Comparison of ENCODE assay signal across 9 cellular contexts in the genomic region with DNA sequence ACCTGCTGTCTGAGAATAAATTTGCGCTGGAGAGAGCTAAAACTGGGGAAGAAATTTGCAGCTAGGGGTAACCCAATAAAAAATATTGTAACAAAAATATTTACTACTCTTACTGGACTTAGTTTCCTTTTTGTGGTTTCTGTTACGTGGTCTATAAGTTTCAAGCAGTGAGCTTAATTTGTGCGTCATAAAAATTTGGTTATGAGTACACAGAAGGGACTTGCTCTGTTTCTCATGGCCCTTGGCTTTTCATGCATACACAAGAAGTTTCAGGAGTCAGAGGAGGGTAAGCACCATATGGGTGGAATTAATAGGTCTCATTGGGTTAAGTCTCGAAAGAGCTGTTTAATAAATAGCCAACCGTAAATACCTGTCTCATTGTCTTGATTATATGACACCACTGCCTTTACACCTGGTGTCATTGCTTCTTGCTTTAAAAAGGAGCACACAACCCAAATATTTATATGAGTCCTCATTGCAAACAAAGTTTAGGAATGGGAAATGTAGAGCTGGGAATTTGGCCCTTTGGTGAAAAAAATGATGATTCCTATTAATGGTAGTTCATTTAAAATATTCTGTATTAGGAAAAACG. TPM values are rescaled to one million over a fixed set of nuclear protein-coding genes. Genes with fewer than 3 reads are reported as not detected.
DNase-seq lines count a peak whose midpoint lies in the region; ATAC-seq, FAIRE-seq and TF ChIP-seq lines count a peak whose summit lies in the region.
"Had no signal": no experiment of that assay in that cellular context is flagged by ENCODE, and none has a peak within 500 bp of the region (broad histone marks: within the 10 kb centered on the region; RNA-seq: fewer than 3 reads in every experiment).

No MANE protein-coding gene starts in this region.

- peaks cover 32% of the 10 kb centered on the region for H3K4me1 Mint-ChIP-seq in astrocyte (ENCODE audit: low read depth, unreplicated experiment)

- H3K9me2 ChIP-seq in DOHH2 (replicated peaks; ENCODE audit: control insufficient read depth, low read length), result no peaks in the 10 kb centered on the region

- DNase-seq in astrocyte (ENCODE audit: low read depth) (peak; percentile 57), NCI-H1436 (lab: John Stamatoyannopoulos, UW) (no peak), hepatic stellate cell (ENCODE audit: low spot score) (no peak), NCI-H2107 (lab: John Stamatoyannopoulos, UW) (no peak)

- H3K27me3 Mint-ChIP-seq in astrocyte (ENCODE audit: low read depth, unreplicated experiment), result no peaks in the 10 kb centered on the region

- H3K9ac ChIP-seq in astrocyte (ENCODE audit: low read length), result peak overlapping the region; percentile 97

- no peak for TF ChIP-seq CTCF in DOHH2 (IDR thresholded peaks at IDR 0.05; ENCODE audit: low read depth, low read length, poor library complexity, severe bottlenecking)
- no peak for TF ChIP-seq CTCF in astrocyte (IDR thresholded peaks at IDR 0.05; ENCODE audit: insufficient read depth, low read depth, low read length)

- H3K4me3 ChIP-seq in DOHH2 (ENCODE audit: low read length) (peak overlapping the region; percentile 98), astrocyte (ENCODE audit: insufficient read depth, low read depth, low read length) (peak overlapping the region; percentile 96), mesodermal cell (ENCODE audit: extremely low read depth, insufficient read depth, low read length, poor library complexity, severe bottlenecking) (peak overlapping the region; percentile 69)

- peaks cover 10% of the 10 kb centered on the region; the same call in 1 of the 2 replicates for H3F3A ChIP-seq in DOHH2 (ENCODE audit: control insufficient read depth, insufficient read depth)

- peaks cover 64% of the 10 kb centered on the region for H3K79me2 ChIP-seq in DOHH2 (ENCODE audit: control insufficient read depth, low read length)
- peaks cover 72% of the 10 kb centered on the region for H3K79me2 ChIP-seq in astrocyte (ENCODE audit: insufficient read depth, low read length)

- no peak for FAIRE-seq in astrocyte (lab: Jason Lieb, UNC)
- FAIRE-seq: TTC549 had no signal

- no peak overlapping the region for H2AFZ ChIP-seq in astrocyte (ENCODE audit: low read depth, low read length)

- H4K20me1 ChIP-seq in DOHH2 (ENCODE audit: control insufficient read depth, insufficient read depth, low read depth, low read length) (peaks cover 7% of the 10 kb centered on the region; the same call in 1 of the 2 replicates), astrocyte (ENCODE audit: insufficient read depth, low read length) (peaks cover 56% of the 10 kb centered on the region)

- H3K27me3 ChIP-seq in DOHH2 (ENCODE audit: control insufficient read depth, low read length), result no peaks in the 10 kb centered on the region
- H3K27me3 ChIP-seq in astrocyte (ENCODE audit: insufficient read depth, low read length), result no peaks in the 10 kb centered on the region

- ATAC-seq in GM19463 (IDR thresholded peaks at IDR 0.05; ENCODE audit: unreplicated experiment) (peak; percentile 69), HG03460 (IDR thresholded peaks at IDR 0.05; ENCODE audit: unreplicated experiment) (peak; percentile 78)

- H3K9me3 ChIP-seq in DOHH2 (ENCODE audit: control insufficient read depth, insufficient read depth, low read length) (no peaks in the 10 kb centered on the region), astrocyte (ENCODE audit: insufficient read depth, low read depth, low read length) (no peaks in the 10 kb centered on the region), mesodermal cell (ENCODE audit: control insufficient read depth, low read length) (peaks cover 3% of the 10 kb centered on the region)

- no peaks in the 10 kb centered on the region for H3K9me3 Mint-ChIP-seq in astrocyte (ENCODE audit: unreplicated experiment)

- H3K4me2 ChIP-seq in DOHH2 (ENCODE audit: low read length) (peak overlapping the region; percentile 87), astrocyte (ENCODE audit: low read length) (peak overlapping the region; percentile 87)

- H3K4me1 ChIP-seq in DOHH2 (ENCODE audit: control insufficient read depth, low read length) (peaks cover 66% of the 10 kb centered on the region), astrocyte (ENCODE audit: insufficient read depth, low read length) (peaks cover 28% of the 10 kb centered on the region), mesodermal cell (ENCODE audit: control insufficient read depth, insufficient read depth, low read length, poor library complexity, severe bottlenecking) (peaks cover 23% of the 10 kb centered on the region)

- H3K27ac ChIP-seq in DOHH2 (ENCODE audit: low read depth, low read length), result peak overlapping the region; percentile 56
- H3K27ac ChIP-seq in astrocyte (ENCODE audit: low read depth, low read length), result peak overlapping the region; percentile 98
- H3K27ac ChIP-seq in mesodermal cell (ENCODE audit: low read depth, low read length, severe bottlenecking), result peak overlapping the region; percentile 96

- 33 to 76% methylated on average over 1 to 2 of the region's 6 CpGs for WGBS in mesodermal cell (ENCODE audit: insufficient coverage in 2 of 2), 2 experiments

- H3K36me3 ChIP-seq in DOHH2 (ENCODE audit: control insufficient read depth, low read length) (peaks cover 7% of the 10 kb centered on the region; the same call in 1 of the 2 replicates), astrocyte (ENCODE audit: insufficient read depth, low read length) (no peaks in the 10 kb centered on the region), mesodermal cell (ENCODE audit: control insufficient read depth, insufficient read depth, low read length) (no peaks in the 10 kb centered on the region)

- peak overlapping the region; percentile 95 for H3K4me3 Mint-ChIP-seq in astrocyte (ENCODE audit: unreplicated experiment)

- peaks cover 2% of the 10 kb centered on the region for H3K36me3 Mint-ChIP-seq in astrocyte (ENCODE audit: low read depth, unreplicated experiment)

- H3K27ac Mint-ChIP-seq in astrocyte (ENCODE audit: unreplicated experiment), result peak overlapping the region; percentile 83

RNA-seq across cellular contexts. Expression of a gene that starts 1.9 kb away (rescaled TPM):
- total RNA-seq in astrocyte, result 93.1 and 110 TPM in 2 replicates
- 29.3 TPM for polyA plus RNA-seq in mesodermal cell (2013, experiment 1 of 2)
- 29.7 TPM for polyA plus RNA-seq in mesodermal cell (2013, experiment 2 of 2)
